ENCODE assay signal across 2 cellular contexts in the genomic region with DNA sequence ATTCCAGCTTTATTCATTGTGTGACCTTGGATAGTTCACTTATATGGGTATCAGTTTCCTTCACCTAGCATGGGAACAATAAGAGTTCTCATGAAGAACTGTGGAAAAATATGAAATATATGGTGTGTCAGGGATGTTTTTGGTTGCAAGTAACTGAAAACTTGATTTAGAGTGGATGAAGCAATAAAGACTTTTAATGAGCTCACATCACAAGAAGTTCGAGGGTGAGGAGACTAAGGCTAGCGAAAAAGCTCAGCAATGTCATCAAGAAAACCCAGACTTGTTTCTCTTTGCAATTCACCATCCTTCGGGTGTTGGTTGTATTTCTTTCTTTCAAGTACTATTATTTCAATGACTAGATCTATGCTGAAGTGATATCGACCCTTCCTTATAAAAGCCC.
TF ChIP-seq lines count a peak whose summit lies in the region.

No MANE protein-coding gene starts in this region.

TF ChIP-seq in A549, 52 proteins besides CTCF, POLR2A, EP300 and RAD21 (continued from another document):
- no peak for TF ChIP-seq BHLHE40 (IDR thresholded peaks at IDR 0.05; ENCODE audit: low read depth, low read length)
- TF ChIP-seq, protein P1, sequence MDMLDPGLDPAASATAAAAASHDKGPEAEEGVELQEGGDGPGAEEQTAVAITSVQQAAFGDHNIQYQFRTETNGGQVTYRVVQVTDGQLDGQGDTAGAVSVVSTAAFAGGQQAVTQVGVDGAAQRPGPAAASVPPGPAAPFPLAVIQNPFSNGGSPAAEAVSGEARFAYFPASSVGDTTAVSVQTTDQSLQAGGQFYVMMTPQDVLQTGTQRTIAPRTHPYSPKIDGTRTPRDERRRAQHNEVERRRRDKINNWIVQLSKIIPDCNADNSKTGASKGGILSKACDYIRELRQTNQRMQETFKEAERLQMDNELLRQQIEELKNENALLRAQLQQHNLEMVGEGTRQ (IDR thresholded peaks at IDR 0.05), result no peak

TF ChIP-seq in HCT116, 20 proteins besides CTCF, POLR2A, EP300 and RAD21 (continued from another document):
- TF ChIP-seq, protein P2, sequence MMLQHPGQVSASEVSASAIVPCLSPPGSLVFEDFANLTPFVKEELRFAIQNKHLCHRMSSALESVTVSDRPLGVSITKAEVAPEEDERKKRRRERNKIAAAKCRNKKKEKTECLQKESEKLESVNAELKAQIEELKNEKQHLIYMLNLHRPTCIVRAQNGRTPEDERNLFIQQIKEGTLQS (IDR thresholded peaks at IDR 0.05), result no peak
- TF ChIP-seq YY1 (IDR thresholded peaks at IDR 0.05; ENCODE audit: extremely low read depth, insufficient replicate concordance, low read depth, low read length) (no peak), SRF (IDR thresholded peaks at IDR 0.05; ENCODE audit: low read depth) (no peak), CEBPB (IDR thresholded peaks at IDR 0.05; ENCODE audit: low read depth) (no peak)
